ENCODE assay signal across 12 cellular contexts in genomic region chr18:58635891-58636290, GRCh38. TPM values are rescaled to one million over a fixed set of nuclear protein-coding genes. Genes with fewer than 3 reads are reported as not detected.
DNase-seq lines count a peak whose midpoint lies in the region; ATAC-seq, FAIRE-seq and TF ChIP-seq lines count a peak whose summit lies in the region.
"Had no signal": no experiment of that assay in that cellular context is flagged by ENCODE, and none has a peak within 500 bp of the region (broad histone marks: within the 10 kb centered on the region; RNA-seq: fewer than 3 reads in every experiment).

No MANE protein-coding gene starts in this region.

- H3K4me1 Mint-ChIP-seq in osteocyte (ENCODE audit: unreplicated experiment), result peaks cover 36% of the 10 kb centered on the region
- peaks cover 0 to 17% of the 10 kb centered on the region in 2 donors for H3K4me1 Mint-ChIP-seq in natural killer cell treated with Interleukin-12 subunit alpha and Interleukin-12 subunit beta and Interleukin-15 and Interleukin-18, amount 100 ng/mL, for 72 hours (ENCODE audit: low read depth in 2 of 2)

- FAIRE-seq in bronchial epithelial cell (lab: Jason Lieb, UNC), result no peak

- H3K9ac ChIP-seq in KMS-11, result no peak overlapping the region; the same call in 1 of the 2 replicates

- no peak overlapping the region for H3K4me3 Mint-ChIP-seq in osteocyte (ENCODE audit: unreplicated experiment)
- H3K4me3 Mint-ChIP-seq in natural killer cell treated with Interleukin-12 subunit alpha and Interleukin-12 subunit beta and Interleukin-15 and Interleukin-18, amount 100 ng/mL, for 72 hours, result no peak overlapping the region

- H2AFZ ChIP-seq in KMS-11 (ENCODE audit: low read depth), result peak overlapping the region; percentile 53; the same call in 1 of the 2 replicates

- H3K27ac ChIP-seq in KMS-11, result peak overlapping the region; percentile 92
- H3K27ac ChIP-seq: left ventricle myocardium inferior, prostate gland had no signal

- no peaks in the 10 kb centered on the region for H3K36me3 Mint-ChIP-seq in osteocyte (ENCODE audit: unreplicated experiment)
- no peaks in the 10 kb centered on the region for H3K36me3 Mint-ChIP-seq in natural killer cell treated with Interleukin-12 subunit alpha and Interleukin-12 subunit beta and Interleukin-15 and Interleukin-18, amount 100 ng/mL, for 72 hours

- H3K4me3 ChIP-seq in KMS-11 (IDR thresholded peaks at IDR 0.05; ENCODE audit: insufficient read depth, low read depth, low read length), result no peak overlapping the region
- H3K4me3 ChIP-seq in bronchial epithelial cell (ENCODE audit: low read depth, low read length), result no peak overlapping the region
- H3K4me3 ChIP-seq: left ventricle myocardium inferior, prostate gland had no signal

- intact Hi-C loops in Right ventricle myocardium inferior (cut with DNase I), result no loop called here

- H3K4me1 ChIP-seq in KMS-11 (ENCODE audit: low read depth, poor library complexity, severe bottlenecking), result peaks cover 99% of the 10 kb centered on the region
- H3K4me1 ChIP-seq: prostate gland had no signal

- no peak for ATAC-seq in Right ventricle myocardium inferior
- ATAC-seq in natural killer cell treated with Interleukin-12 subunit alpha and Interleukin-12 subunit beta and Interleukin-15 and Interleukin-18, amount 100 ng/mL, for 72 hours, result no peak

- no peaks in the 10 kb centered on the region for H3K27me3 Mint-ChIP-seq in osteocyte (ENCODE audit: unreplicated experiment)
- peaks cover 0 to 7% of the 10 kb centered on the region in 2 donors for H3K27me3 Mint-ChIP-seq in natural killer cell treated with Interleukin-12 subunit alpha and Interleukin-12 subunit beta and Interleukin-15 and Interleukin-18, amount 100 ng/mL, for 72 hours

- peak overlapping the region; percentile 71 for H3K4me2 ChIP-seq in KMS-11

- no peaks in the 10 kb centered on the region for H3K36me3 ChIP-seq in KMS-11 (ENCODE audit: insufficient read depth)
- H3K36me3 ChIP-seq in bronchial epithelial cell (ENCODE audit: control insufficient read depth, insufficient read depth, low read length), result no peaks in the 10 kb centered on the region
- H3K36me3 ChIP-seq: left ventricle myocardium inferior, prostate gland had no signal

- no peaks in the 10 kb centered on the region for H3K79me2 ChIP-seq in KMS-11 (ENCODE audit: insufficient read depth, low read depth)

- no peaks in the 10 kb centered on the region for H4K20me1 ChIP-seq in KMS-11 (ENCODE audit: insufficient read depth)

- H3K27me3 ChIP-seq in KMS-11 (ENCODE audit: insufficient read depth, low read depth), result no peaks in the 10 kb centered on the region
- H3K27me3 ChIP-seq in bronchial epithelial cell (ENCODE audit: control insufficient read depth, insufficient read depth, low read length), result no peaks in the 10 kb centered on the region

- no peaks in the 10 kb centered on the region for H3K9me3 Mint-ChIP-seq in osteocyte (ENCODE audit: unreplicated experiment)
- H3K9me3 Mint-ChIP-seq in natural killer cell treated with Interleukin-12 subunit alpha and Interleukin-12 subunit beta and Interleukin-15 and Interleukin-18, amount 100 ng/mL, for 72 hours, result no peaks in the 10 kb centered on the region

- DNase-seq in Daoy (ENCODE audit: low read depth), result peak; percentile 10
- peak; percentile 90 for DNase-seq in bronchial epithelial cell (ENCODE audit: low read depth)
- DNase-seq in osteocyte (ENCODE audit: extremely low spot score, unreplicated experiment), result no peak
- no peak for DNase-seq in cortex of kidney (lab: John Stamatoyannopoulos, UW)
- DNase-seq in SKM-1 treated with dmso at 0.1 percent for 144 hours (lab: John Stamatoyannopoulos, UW; ENCODE audit: unreplicated experiment), result no peak
- DNase-seq in Right ventricle myocardium inferior (ENCODE audit: missing footprints), result no peak
- no peak for DNase-seq in natural killer cell treated with Interleukin-12 subunit alpha and Interleukin-12 subunit beta and Interleukin-15 and Interleukin-18, amount 100 ng/mL, for 72 hours (ENCODE audit: low spot score)
- DNase-seq: Kasumi-1, left ventricle myocardium inferior, SIG-M5 had no signal

- peak overlapping the region; percentile 76 for H3K27ac Mint-ChIP-seq in osteocyte (ENCODE audit: unreplicated experiment)
- no peak overlapping the region for H3K27ac Mint-ChIP-seq in natural killer cell treated with Interleukin-12 subunit alpha and Interleukin-12 subunit beta and Interleukin-15 and Interleukin-18, amount 100 ng/mL, for 72 hours

- TF ChIP-seq CTCF in KMS-11 (conservative IDR thresholded peaks at IDR 0.05; ENCODE audit: low read depth, low read length) (no peak), bronchial epithelial cell (IDR thresholded peaks at IDR 0.05; ENCODE audit: insufficient read depth, low read length, severe bottlenecking) (no peak), osteocyte (IDR thresholded peaks at IDR 0.05) (peak; percentile 30)

RNA-seq across cellular contexts. Expression of gene ALPK2, which starts 7.0 kb away (rescaled TPM):
- 2.9 and 3.5 TPM in 2 replicates for total RNA-seq in Daoy (2014; rRNA removed; shearing (Covaris generic))
- total RNA-seq in bronchial epithelial cell (0.26 TPM in 1 of 2 replicates, not detected in the other), osteocyte (54.9 and 61.2 TPM in 2 replicates), Right ventricle myocardium inferior (243 TPM)
- total RNA-seq in natural killer cell treated with Interleukin-12 subunit alpha and Interleukin-12 subunit beta and Interleukin-15 and Interleukin-18, amount 100 ng/mL, for 72 hours, result under 1 TPM; 0.17 to 0.78 TPM

RNA-seq across cellular contexts. Expression of gene MALT1, which starts 35.4 kb away (rescaled TPM):
- total RNA-seq in Daoy (2014; rRNA removed; shearing (Covaris generic)), result 26.6 and 27.9 TPM in 2 replicates
- total RNA-seq in bronchial epithelial cell (62.4 and 64.6 TPM in 2 replicates), osteocyte (28.1 and 28.8 TPM in 2 replicates), Right ventricle myocardium inferior (11.8 TPM)
- 10 to 100 TPM; 26.2 to 47.7 TPM for total RNA-seq in natural killer cell treated with Interleukin-12 subunit alpha and Interleukin-12 subunit beta and Interleukin-15 and Interleukin-18, amount 100 ng/mL, for 72 hours

Comparison
In these comparisons a context has a peak if more than half of its experiments do, and no peak if none do; other contexts are left out.
1. DNase-seq: peak in Daoy (single experiment) and bronchial epithelial cell (single experiment); none in osteocyte (single experiment), cortex of kidney (single experiment), SKM-1 treated with dmso at 0.1 percent for 144 hours (single experiment), Right ventricle myocardium inferior (single experiment) and natural killer cell treated with Interleukin-12 subunit alpha and Interleukin-12 subunit beta and Interleukin-15 and Interleukin-18, amount 100 ng/mL, for 72 hours (single experiment).
2. RNA of gene ALPK2, which starts 7.0 kb away (total RNA-seq): 243 TPM in Right ventricle myocardium inferior (single experiment) and 54.9 to 61.2 TPM in osteocyte; 2.9 to 3.5 TPM in Daoy, 0.17 to 0.78 TPM in natural killer cell treated with Interleukin-12 subunit alpha and Interleukin-12 subunit beta and Interleukin-15 and Interleukin-18, amount 100 ng/mL, for 72 hours and 0.26 TPM in bronchial epithelial cell; every median in the first group is over 10 times any median in the second.